Comparison of ENCODE assay signal across 9 cellular contexts in genomic region chr11:79440451-79441158, GRCh38. TPM values are rescaled to one million over a fixed set of nuclear protein-coding genes. Genes with fewer than 3 reads are reported as not detected.
DNase-seq lines count a peak whose midpoint lies in the region; ATAC-seq and TF ChIP-seq lines count a peak whose summit lies in the region.
"Had no signal": no experiment of that assay in that cellular context is flagged by ENCODE, and none has a peak within 500 bp of the region (broad histone marks: within the 10 kb centered on the region; RNA-seq: fewer than 3 reads in every experiment).

TENM4 (minus strand) TSS chr11:79441030; CDS start chr11:79069944, 371,086 bp downstream.

- TF ChIP-seq CTCF in epithelial cell of esophagus (IDR thresholded peaks at IDR 0.05; ENCODE audit: insufficient read depth, low read depth, low read length, missing control alignments) (no peak), thyroid gland (IDR thresholded peaks at IDR 0.05) (peak in 2 of 6 experiments; percentile 41 to 45)

- no peaks in the 10 kb centered on the region for H3K36me3 ChIP-seq in mesodermal cell (ENCODE audit: control insufficient read depth, insufficient read depth, low read length)
- no peaks in the 10 kb centered on the region for H3K36me3 ChIP-seq in thyroid gland

- peak within 1 kb of the TSS; percentile 64 for H3K4me3 ChIP-seq in epithelial cell of esophagus (ENCODE audit: low read length)
- peak within 1 kb of the TSS; percentile 65 for H3K4me3 ChIP-seq in mesodermal cell (ENCODE audit: extremely low read depth, insufficient read depth, low read length, poor library complexity, severe bottlenecking)
- H3K4me3 ChIP-seq in thyroid gland (replicated peaks in 1 of 3), result peak within 1 kb of the TSS; percentile 70 to 73 (median 70)

- H3K4me1 ChIP-seq in mesodermal cell (ENCODE audit: control insufficient read depth, insufficient read depth, low read length, poor library complexity, severe bottlenecking) (peaks cover 20% of the 10 kb centered on the region), thyroid gland (peaks cover 6 to 19% of the 10 kb centered on the region in 2 donors)

- peak; percentile 49 for ATAC-seq in HG03095 (IDR thresholded peaks at IDR 0.05; ENCODE audit: unreplicated experiment)

- H3K27me3 ChIP-seq in thyroid gland, result no peaks in the 10 kb centered on the region

- TF ChIP-seq POLR2A in thyroid gland (IDR thresholded peaks at IDR 0.05), result peak; percentile 60 to 82

- DNase-seq in NCI-H2081 (lab: John Stamatoyannopoulos, UW) (peak; percentile 60 to 74), NCI-H2081 treated with DMSO at 0.1 percent for 48 hours (lab: John Stamatoyannopoulos, UW) (no peak), RPMI8226 (peak; percentile 28), epithelial cell of esophagus (ENCODE audit: low read depth) (peak; percentile 82), thyroid gland (peak; percentile 89 to 90), NAMALWA (ENCODE audit: low spot score) (no peak)
- DNase-seq: DND-41 had no signal

- WGBS in mesodermal cell (ENCODE audit: insufficient coverage in 2 of 2), 2 experiments, result 0% methylated on average over 39 to 50 of the region's 83 CpGs
- 1 to 2% methylated on average over 20 to 31 of the region's 83 CpGs for WGBS in thyroid gland, 2 donors

- intact Hi-C loops in thyroid gland (cut with DNase I), result no loop called here

- no peaks in the 10 kb centered on the region for H3K9me3 ChIP-seq in mesodermal cell (ENCODE audit: control insufficient read depth, low read length)
- H3K9me3 ChIP-seq in thyroid gland, result no peaks in the 10 kb centered on the region

- H3K27ac ChIP-seq in mesodermal cell (ENCODE audit: low read depth, low read length, severe bottlenecking) (peak within 1 kb of the TSS; percentile 69), thyroid gland (peak within 1 kb of the TSS; percentile 80 to 94 (median 88))

RNA-seq across cellular contexts. Expression of gene TENM4, which starts in this region (rescaled TPM):
- polyA plus RNA-seq in mesodermal cell (2013, experiment 1 of 2), result 21.4 TPM
- 24.2 TPM for polyA plus RNA-seq in mesodermal cell (2013, experiment 2 of 2)
- 100 to 1,000 TPM in 2 of 4 donors, 10 to 100 TPM in 2; 16.8 to 158 (median 120) TPM for total RNA-seq in thyroid gland

Comparison
In these comparisons a context has a peak if more than half of its experiments do, and no peak if none do; other contexts are left out.
1. DNase-seq: peak in NCI-H2081 (2 of 2), RPMI8226 (single experiment), epithelial cell of esophagus (single experiment) and thyroid gland (2 of 2); none in NCI-H2081 treated with DMSO at 0.1 percent for 48 hours (single experiment) and NAMALWA (single experiment).
2. Peak in every context shown above with its lines, with median percentiles within 50 percentile points of each other: H3K4me3 ChIP-seq.